ENCODE assay signal across 15 cellular contexts in the genomic region with DNA sequence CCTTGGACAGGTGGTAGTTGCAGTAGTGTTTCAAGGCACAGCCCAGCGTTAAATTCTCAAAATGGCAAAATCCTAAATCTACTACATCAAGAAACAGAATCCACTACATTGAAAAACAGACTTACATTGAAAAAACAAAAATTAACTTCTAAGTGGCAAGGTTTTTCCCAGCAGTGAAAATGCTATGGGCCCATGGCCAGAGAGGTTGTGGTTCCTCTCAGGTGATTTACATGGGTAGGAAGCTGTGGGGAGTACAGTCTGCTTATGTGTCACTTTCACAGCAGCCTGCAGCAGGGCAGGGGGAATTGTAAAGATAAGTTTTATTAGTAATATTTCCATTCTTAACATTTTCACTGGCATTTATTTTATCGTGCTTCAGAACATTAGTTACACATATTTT. TPM values are rescaled to one million over a fixed set of nuclear protein-coding genes. Genes with fewer than 3 reads are reported as not detected.
A peak's percentile ranks its signal among the peaks of the same experiment; 100 is the strongest.
DNase-seq lines count a peak whose midpoint lies in the region; ATAC-seq and TF ChIP-seq lines count a peak whose summit lies in the region.
"Had no signal": no experiment of that assay in that cellular context is flagged by ENCODE, and none has a peak within 500 bp of the region (broad histone marks: within the 10 kb centered on the region; RNA-seq: fewer than 3 reads in every experiment).

No MANE protein-coding gene starts in this region.

- H3K27ac Mint-ChIP-seq in naive thymus-derived CD8-positive, alpha-beta T cell = peak overlapping the region in 1 of 10 donors; percentile 34
- peak overlapping the region in 1 of 3 experiments; percentile 57; a peak in 1 of 7 replicates for H3K27ac Mint-ChIP-seq in H9
- H3K27ac Mint-ChIP-seq: activated CD4-positive, alpha-beta T cell treated with anti-CD3 and anti-CD28 coated beads, Interleukin-2, amount 10 ng/mL, durations not matched to agents 7 days and 5 days; CD4-positive, alpha-beta T cell had no signal

- no peak overlapping the region for H4K8ac ChIP-seq in H9 (replicated peaks; ENCODE audit: insufficient read length, low read depth, low read length)

- H4K5ac ChIP-seq in H9 (ENCODE audit: insufficient read length, low read depth, low read length) = no peak overlapping the region

- no peaks in the 10 kb centered on the region for H3K23me2 ChIP-seq in H9 (ENCODE audit: insufficient read length, low read depth, low read length, poor library complexity, severe bottlenecking)

- H3K27ac ChIP-seq in H9 (ENCODE audit: insufficient read length, low read depth, low read length) = no peak overlapping the region
- H3K27ac ChIP-seq: sigmoid colon, SK-N-MC, transverse colon had no signal

- H3K27me3 Mint-ChIP-seq in naive thymus-derived CD8-positive, alpha-beta T cell = no peaks in the 10 kb centered on the region
- H3K27me3 Mint-ChIP-seq in H9 (ENCODE audit: low read depth) = no peaks in the 10 kb centered on the region
- H3K27me3 Mint-ChIP-seq: activated CD4-positive, alpha-beta T cell treated with anti-CD3 and anti-CD28 coated beads, Interleukin-2, amount 10 ng/mL, durations not matched to agents 7 days and 5 days; CD4-positive, alpha-beta T cell had no signal

- H2AFZ ChIP-seq in H9 (ENCODE audit: low read length) = no peak overlapping the region

- no peaks in the 10 kb centered on the region for H3K79me1 ChIP-seq in H9 (ENCODE audit: insufficient read depth, low read depth, low read length, poor library complexity, severe bottlenecking)

- H3K27me3 ChIP-seq in H9 (ENCODE audit: insufficient read depth, low read length) = no peaks in the 10 kb centered on the region
- H3K27me3 ChIP-seq: sigmoid colon had no signal

- H3K14ac ChIP-seq in H9 (ENCODE audit: insufficient read depth, low read length) = no peak overlapping the region

- no peak overlapping the region for H2BK120ac ChIP-seq in H9 (ENCODE audit: low read depth, low read length, poor library complexity, severe bottlenecking)

- H3K4me2 ChIP-seq in H9 (ENCODE audit: insufficient read depth, insufficient read length, low read length) = no peak overlapping the region

- H3K18ac ChIP-seq in H9 (ENCODE audit: insufficient read length, low read depth, low read length) = no peak overlapping the region

- H3K9ac ChIP-seq in H9 (ENCODE audit: extremely low read depth, insufficient read length, low read length) = no peak overlapping the region

- H3K9me3 ChIP-seq in H9 (ENCODE audit: control insufficient read depth, low read depth, low read length) = no peaks in the 10 kb centered on the region
- H3K9me3 ChIP-seq: sigmoid colon, transverse colon had no signal

- no peak overlapping the region for H3K4ac ChIP-seq in H9 (ENCODE audit: low read depth, low read length)

- peaks cover 10 to 21% (median 18%) of the 10 kb centered on the region in 3 donors for H3K36me3 Mint-ChIP-seq in naive thymus-derived CD8-positive, alpha-beta T cell
- H3K36me3 Mint-ChIP-seq in H9 (ENCODE audit: insufficient read depth in 1 of 3, low read depth in 3 of 3) = peaks cover 14 to 26% (median 15%) of the 10 kb centered on the region in 3 experiments; a peak in 6 of 7 replicates

- no peak overlapping the region for H3K23ac ChIP-seq in H9 (ENCODE audit: insufficient read length, low read depth, low read length)

- no peak overlapping the region for H3T11ph ChIP-seq in H9 (ENCODE audit: low read length)

- H4K20me1 ChIP-seq in H9 (ENCODE audit: control insufficient read depth, insufficient read depth, insufficient read length) = no peaks in the 10 kb centered on the region

- no peak overlapping the region for H3K4me3 Mint-ChIP-seq in naive thymus-derived CD8-positive, alpha-beta T cell
- H3K4me3 Mint-ChIP-seq in H9 = no peak overlapping the region
- H3K4me3 Mint-ChIP-seq: activated CD4-positive, alpha-beta T cell treated with anti-CD3 and anti-CD28 coated beads, Interleukin-2, amount 10 ng/mL, durations not matched to agents 7 days and 5 days; CD4-positive, alpha-beta T cell had no signal

- H2BK15ac ChIP-seq in H9 (ENCODE audit: low read depth, low read length) = no peak overlapping the region

- no CpG with 5 or more reads among the region's 2 CpGs for WGBS in H9 (ENCODE audit: extremely low coverage, insufficient read length, low lambda C conversion rate)

- no peak overlapping the region for H3K56ac ChIP-seq in H9 (ENCODE audit: insufficient read length, low read depth, low read length)

- no peak overlapping the region for H2BK12ac ChIP-seq in H9 (ENCODE audit: insufficient read length, low read depth, low read length)

- POLR2A ChIA-PET in naive thymus-derived CD8-positive, alpha-beta T cell (lab: Charles Lee) = no interaction called here

- H2AK5ac ChIP-seq in H9 (ENCODE audit: insufficient read length, low read length) = no peak overlapping the region

- no peak overlapping the region for H2BK5ac ChIP-seq in H9 (ENCODE audit: insufficient read length, low read length)

- no peaks in the 10 kb centered on the region for H3K4me1 ChIP-seq in H9 (ENCODE audit: insufficient read depth, low read length)
- H3K4me1 ChIP-seq: sigmoid colon, transverse colon had no signal

- peaks cover 0 to 21% (median 0%) of the 10 kb centered on the region in 9 donors for H3K9me3 Mint-ChIP-seq in naive thymus-derived CD8-positive, alpha-beta T cell
- peaks cover 6 to 10% of the 10 kb centered on the region in 2 experiments; a peak in 3 of 5 replicates for H3K9me3 Mint-ChIP-seq in H9
- H3K9me3 Mint-ChIP-seq: CD4-positive, alpha-beta T cell had no signal

- H2BK20ac ChIP-seq in H9 (ENCODE audit: low read depth, low read length, poor library complexity, severe bottlenecking) = no peak overlapping the region

- peaks cover 10 to 27% (median 19%) of the 10 kb centered on the region in 4 donors for H3K4me1 Mint-ChIP-seq in naive thymus-derived CD8-positive, alpha-beta T cell
- H3K4me1 Mint-ChIP-seq in H9 = peaks cover 23 to 25% of the 10 kb centered on the region in 2 experiments

- ATAC-seq in GM18867 (IDR thresholded peaks at IDR 0.05; ENCODE audit: unreplicated experiment) = peak; percentile 98
- peak; percentile 95 for ATAC-seq in GM21381 (IDR thresholded peaks at IDR 0.05; ENCODE audit: unreplicated experiment)
- peak; percentile 69 for ATAC-seq in HG02970 (IDR thresholded peaks at IDR 0.05; ENCODE audit: low FRiP score, unreplicated experiment)
- peak; percentile 92 for ATAC-seq in HG03565 (IDR thresholded peaks at IDR 0.05; ENCODE audit: unreplicated experiment)
- no peak for ATAC-seq in naive thymus-derived CD8-positive, alpha-beta T cell

- no peak for DNase-seq in naive thymus-derived CD8-positive, alpha-beta T cell
- DNase-seq in SKM-1 (lab: John Stamatoyannopoulos, UW; ENCODE audit: unreplicated experiment) (no peak), H9 (no peak)
- no peak for DNase-seq in activated CD4-positive, alpha-beta T cell treated with anti-CD3 and anti-CD28 coated beads, Interleukin-2, amount 50 U/mL, for 48 hours
- DNase-seq: activated CD4-positive, alpha-beta T cell treated with anti-CD3 and anti-CD28 coated beads, Interleukin-2, amount 10 ng/mL, durations not matched to agents 7 days and 5 days; activated naive CD4-positive, alpha-beta T cell treated with anti-CD3 and anti-CD28 coated beads, Interleukin-2, amount 50 U/mL, for 16 hours; CD4-positive, alpha-beta T cell; NCI-H774; sigmoid colon; transverse colon had no signal

- H4K91ac ChIP-seq in H9 (ENCODE audit: insufficient read length, low read depth, low read length) = no peak overlapping the region

- no peak for TF ChIP-seq CTCF in H9 (conservative IDR thresholded peaks at IDR 0.05)

- H3K79me2 ChIP-seq in H9 (ENCODE audit: insufficient read depth, low read length) = no peaks in the 10 kb centered on the region

RNA-seq across cellular contexts. Expression of a gene that starts 24.9 kb away (rescaled TPM):
- 100 to 1,000 TPM; 182 to 184 TPM for total RNA-seq in naive thymus-derived CD8-positive, alpha-beta T cell
- polyA plus RNA-seq in naive thymus-derived CD8-positive, alpha-beta T cell = 10 to 100 TPM; 13.7 to 26.7 (median 21.4) TPM
- 28.4 and 30.4 TPM in 2 replicates for total RNA-seq in H9 (2021)

RNA-seq across cellular contexts. Expression of a gene that starts 52.4 kb away (rescaled TPM):
- 1 to 10 TPM in 1 of 2 experiments, not detected in 1; 1.1 TPM for total RNA-seq in naive thymus-derived CD8-positive, alpha-beta T cell
- not detected for polyA plus RNA-seq in naive thymus-derived CD8-positive, alpha-beta T cell
- total RNA-seq in H9 (2021) = 0.59 and 0.79 TPM in 2 replicates
- total RNA-seq: activated CD4-positive, alpha-beta T cell treated with anti-CD3 and anti-CD28 coated beads, Interleukin-2, amount 10 ng/mL, durations not matched to agents 7 days and 5 days; CD4-positive, alpha-beta T cell had no signal

Comparison
In these comparisons a context has a peak if more than half of its experiments do, and no peak if none do; other contexts are left out.
1. ATAC-seq: peak in GM18867 (single experiment), GM21381 (single experiment), HG02970 (single experiment) and HG03565 (single experiment); none in naive thymus-derived CD8-positive, alpha-beta T cell (0 of 2).